Comparison of ENCODE assay signal across 10 cellular contexts in genomic region chr22:37309221-37310074, GRCh38. TPM values are rescaled to one million over a fixed set of nuclear protein-coding genes. Genes with fewer than 3 reads are reported as not detected.
DNase-seq lines count a peak whose midpoint lies in the region; ATAC-seq and TF ChIP-seq lines count a peak whose summit lies in the region.
"Had no signal": no experiment of that assay in that cellular context is flagged by ENCODE, and none has a peak within 500 bp of the region (broad histone marks: within the 10 kb centered on the region; RNA-seq: fewer than 3 reads in every experiment).

No MANE protein-coding gene starts in this region.

- no peaks in the 10 kb centered on the region for H3K27me3 ChIP-seq in IMR-90 (ENCODE audit: control insufficient read depth, insufficient read depth, low read length)
- H3K27me3 ChIP-seq in mesenchymal stem cell (ENCODE audit: control insufficient read depth in 1 of 2, insufficient read depth in 1 of 2, low read length in 2 of 2): peaks cover 0 to 3% of the 10 kb centered on the region in 2 experiments
- no peaks in the 10 kb centered on the region for H3K27me3 ChIP-seq in aorta (ENCODE audit: control insufficient read depth in 1 of 2, insufficient read depth in 2 of 2, low read length in 1 of 2)

- H3K9me1 ChIP-seq in IMR-90 (ENCODE audit: insufficient read depth, low read length): peaks cover 30% of the 10 kb centered on the region

- dilution Hi-C loops in IMR-90 (cut with HindIII; ENCODE audit: low sequenced_read_pairs, unreplicated experiment): no loop called here

- H2BK120ac ChIP-seq in IMR-90 (ENCODE audit: low read depth, low read length) (peak overlapping the region; percentile 98), mesenchymal stem cell (ENCODE audit: low read depth, low read length) (peak overlapping the region; percentile 86)

- peak; percentile 57 for DNase-seq in Daoy (ENCODE audit: low read depth)
- DNase-seq in IMR-90: no peak
- DNase-seq in activated CD4-positive, alpha-beta memory T cell treated with anti-CD3 and anti-CD28 coated beads, Interleukin-2, amount 10 ng/mL, durations not matched to agents 7 days and 5 days: peak; percentile 80
- peak; percentile 35 for DNase-seq in mesenchymal stem cell
- DNase-seq in SK-N-DZ (ENCODE audit: low spot score): no peak
- no peak for DNase-seq in medulla oblongata (ENCODE audit: extremely low spot score)
- no peak for DNase-seq in aorta

- peak overlapping the region; percentile 98 for H3K4ac ChIP-seq in IMR-90 (ENCODE audit: low read depth, low read length)
- H3K4ac ChIP-seq in mesenchymal stem cell (ENCODE audit: low read depth in 1 of 2, low read length in 2 of 2): peak overlapping the region; percentile 96 to 97

- peak overlapping the region; percentile 76 for H4K5ac ChIP-seq in IMR-90 (ENCODE audit: low read depth, low read length)

- peak overlapping the region; percentile 87 for H4K91ac ChIP-seq in IMR-90 (ENCODE audit: insufficient read depth, low read depth, low read length)
- peak overlapping the region; percentile 98 for H4K91ac ChIP-seq in mesenchymal stem cell (ENCODE audit: low read length)

- no peaks in the 10 kb centered on the region for H3K9me3 Mint-ChIP-seq in activated CD4-positive, alpha-beta memory T cell treated with anti-CD3 and anti-CD28 coated beads, Interleukin-2, amount 10 ng/mL, durations not matched to agents 7 days and 5 days

- intact Hi-C loops in IMR-90 (cut with micrococcal nuclease) (no loop called here), aorta (cut with DNase I) (no loop called here)

- POLR2A ChIA-PET in IMR-90 (lab: Charles Lee; ENCODE audit: unreplicated experiment): interaction anchor here (0.6 kb wide), 1 partner anchor 40 kb away, joined by 3 read pairs; no protein-coding TSS in a partner anchor
- POLR2A ChIA-PET in activated CD4-positive, alpha-beta memory T cell treated with anti-CD3 and anti-CD28 coated beads, Interleukin-2, amount 10 ng/mL, durations not matched to agents 7 days and 5 days (lab: Charles Lee): interaction anchor here (0.7 to 2.5 kb wide), 25 partner anchors 8 to 448 kb away, joined by 3 to 41 read pairs (median 4); partner anchors contain the start of genes MFNG, NCF4 and RAC2

- in situ Hi-C loops in IMR-90 (cut with MboI; ENCODE audit: low sequenced_read_pairs): no loop called here

- peak overlapping the region; percentile 69 for H3K23ac ChIP-seq in IMR-90 (ENCODE audit: low read depth, low read length)
- H3K23ac ChIP-seq in mesenchymal stem cell (ENCODE audit: low read length in 2 of 2): no peak overlapping the region

- H3K36me3 ChIP-seq in IMR-90 (ENCODE audit: control insufficient read depth, insufficient read depth, low read length) (no peaks in the 10 kb centered on the region), mesenchymal stem cell (ENCODE audit: control insufficient read depth in 1 of 2, insufficient read depth in 2 of 2, low read depth in 1 of 2, low read length in 2 of 2) (no peaks in the 10 kb centered on the region), aorta (ENCODE audit: control insufficient read depth in 1 of 2, insufficient read depth in 2 of 2, low read length in 1 of 2) (no peaks in the 10 kb centered on the region)
- H3K36me3 ChIP-seq: thoracic aorta had no signal

- H2AFZ ChIP-seq in IMR-90 (replicated peaks; ENCODE audit: low read length, poor library complexity) (peak overlapping the region; percentile 59), mesenchymal stem cell (ENCODE audit: low read depth, low read length) (no peak overlapping the region)

- BruUV-seq in IMR-90 (replicated peaks; lab: Mats Ljungman, UMichigan): no TSS peak

- H2BK15ac ChIP-seq in IMR-90 (ENCODE audit: low read depth, low read length) (peak overlapping the region; percentile 56; the same call in 2 of the 3 replicates), mesenchymal stem cell (ENCODE audit: low read depth, poor library complexity, severe bottlenecking) (peak overlapping the region; percentile 82)

- peaks cover 88% of the 10 kb centered on the region for H3K4me1 Mint-ChIP-seq in activated CD4-positive, alpha-beta memory T cell treated with anti-CD3 and anti-CD28 coated beads, Interleukin-2, amount 10 ng/mL, durations not matched to agents 7 days and 5 days

- H3K18ac ChIP-seq in IMR-90 (ENCODE audit: low read depth, low read length): peak overlapping the region; percentile 76
- peak overlapping the region; percentile 63 to 100 for H3K18ac ChIP-seq in mesenchymal stem cell (ENCODE audit: low read depth in 1 of 2, low read length in 2 of 2)

- H2BK12ac ChIP-seq in mesenchymal stem cell (ENCODE audit: low read length in 2 of 2): peak overlapping the region; percentile 42 to 100

- no peak overlapping the region for H3K9ac ChIP-seq in IMR-90 (ENCODE audit: low read depth, low read length)
- H3K9ac ChIP-seq in mesenchymal stem cell (ENCODE audit: low read length): no peak overlapping the region

- no peak overlapping the region for H3K56ac ChIP-seq in IMR-90 (ENCODE audit: extremely low read depth, insufficient read depth, low read length)

- H3K4me2 ChIP-seq in IMR-90 (ENCODE audit: low read depth, low read length) (no peak overlapping the region), mesenchymal stem cell (ENCODE audit: low read length, poor library complexity, severe bottlenecking) (no peak overlapping the region)

- H2AK5ac ChIP-seq in IMR-90 (ENCODE audit: low read depth, low read length) (peak overlapping the region; percentile 99), mesenchymal stem cell (ENCODE audit: low read length, severe bottlenecking) (peak overlapping the region; percentile 11)

- H3K36me3 Mint-ChIP-seq in activated CD4-positive, alpha-beta memory T cell treated with anti-CD3 and anti-CD28 coated beads, Interleukin-2, amount 10 ng/mL, durations not matched to agents 7 days and 5 days (ENCODE audit: low read depth): peaks cover 85% of the 10 kb centered on the region

- CTCF ChIA-PET in IMR-90 (lab: Yijun Ruan, JAX): interaction anchor here (0.5 to 0.8 kb wide), 2 partner anchors 87 to 1338 kb away, joined by 3 to 5 read pairs; no protein-coding TSS in a partner anchor
- CTCF ChIA-PET in activated CD4-positive, alpha-beta memory T cell treated with anti-CD3 and anti-CD28 coated beads, Interleukin-2, amount 10 ng/mL, durations not matched to agents 7 days and 5 days (lab: Charles Lee): interaction anchor here (0.6 to 2.6 kb wide), 12 partner anchors 28 to 453 kb away, joined by 3 to 9 read pairs (median 4); no protein-coding TSS in a partner anchor

- H3K4me3 ChIP-seq in IMR-90 (ENCODE audit: insufficient read depth, low read depth, low read length) (no peak overlapping the region), mesenchymal stem cell (ENCODE audit: insufficient read depth in 1 of 2, low read depth in 1 of 2, low read length in 2 of 2) (no peak overlapping the region), aorta (ENCODE audit: low read length in 2 of 2) (no peak overlapping the region)
- H3K4me3 ChIP-seq: thoracic aorta had no signal

- H3K27ac ChIP-seq in IMR-90 (ENCODE audit: insufficient read depth, low read length) (peak overlapping the region; percentile 9), mesenchymal stem cell (ENCODE audit: low read length, poor library complexity, severe bottlenecking) (peak overlapping the region; percentile 37), aorta (ENCODE audit: low read depth in 1 of 2, low read length in 2 of 2) (no peak overlapping the region)
- H3K27ac ChIP-seq: thoracic aorta had no signal

- H3K9me3 ChIP-seq in IMR-90 (ENCODE audit: control insufficient read depth, insufficient read depth, low read length) (no peaks in the 10 kb centered on the region), mesenchymal stem cell (ENCODE audit: control insufficient read depth, low read length) (no peaks in the 10 kb centered on the region), aorta (ENCODE audit: control insufficient read depth, low read length) (no peaks in the 10 kb centered on the region)
- H3K9me3 ChIP-seq: thoracic aorta had no signal

- H2BK5ac ChIP-seq in IMR-90 (ENCODE audit: low read depth, low read length, poor library complexity, severe bottlenecking): peak overlapping the region; percentile 55
- H2BK5ac ChIP-seq in mesenchymal stem cell (ENCODE audit: low read depth, low read length, poor library complexity, severe bottlenecking): no peak overlapping the region

- peak overlapping the region; percentile 45 for H3K4me3 Mint-ChIP-seq in activated CD4-positive, alpha-beta memory T cell treated with anti-CD3 and anti-CD28 coated beads, Interleukin-2, amount 10 ng/mL, durations not matched to agents 7 days and 5 days

- peak overlapping the region; percentile 8 to 90 for H4K8ac ChIP-seq in IMR-90 (ENCODE audit: low read depth in 2 of 2, low read length in 2 of 2)
- H4K8ac ChIP-seq in mesenchymal stem cell (ENCODE audit: low read length): peak overlapping the region; percentile 94

- WGBS in IMR-90 (ENCODE audit: extremely low coverage in 2 of 2, insufficient read length in 1 of 2), 2 experiments: 66% methylated on average over 5 of the region's 25 CpGs; no CpG with 5 or more reads in 1 of the 2 experiments
- 65% methylated on average over 25 of the region's 25 CpGs for WGBS in mesenchymal stem cell
- WGBS in aorta, 2 donors: 90% methylated on average over 25 of the region's 25 CpGs

- peak overlapping the region; percentile 92 for H2BK20ac ChIP-seq in IMR-90 (ENCODE audit: low read depth, low read length)

- no peak for TF ChIP-seq RAD21 in IMR-90 (IDR thresholded peaks at IDR 0.05; ENCODE audit: low read length)

- H3K14ac ChIP-seq in IMR-90 (replicated peaks; ENCODE audit: low read depth, low read length) (peak overlapping the region; percentile 86), mesenchymal stem cell (ENCODE audit: low read length in 2 of 2) (peak overlapping the region in 1 of 2 experiments; percentile 99)

- peaks cover 0 to 15% of the 10 kb centered on the region in 2 experiments; a peak in 2 of 4 replicates for H3K79me1 ChIP-seq in IMR-90 (ENCODE audit: low read depth in 1 of 2, low read length in 2 of 2)
- H3K79me1 ChIP-seq in mesenchymal stem cell (replicated peaks; ENCODE audit: low read length, poor library complexity, severe bottlenecking): no peaks in the 10 kb centered on the region

- no peak for TF ChIP-seq CTCF in IMR-90 (conservative IDR thresholded peaks at IDR 0.05; ENCODE audit: low read depth, low read length)

- H3K27ac Mint-ChIP-seq in activated CD4-positive, alpha-beta memory T cell treated with anti-CD3 and anti-CD28 coated beads, Interleukin-2, amount 10 ng/mL, durations not matched to agents 7 days and 5 days: peak overlapping the region; percentile 100

- H4K20me1 ChIP-seq in IMR-90 (ENCODE audit: insufficient read depth, low read length): peaks cover 3% of the 10 kb centered on the region; the same call in 1 of the 2 replicates

- TF ChIP-seq POLR2A in IMR-90 (IDR thresholded peaks at IDR 0.05; ENCODE audit: low read depth, low read length): no peak

- ATAC-seq in IMR-90 (ENCODE audit: low read depth) (no peak), esophagus mucosa (no peak), aorta (ENCODE audit: low FRiP score) (no peak)

- no peaks in the 10 kb centered on the region for H3K27me3 Mint-ChIP-seq in activated CD4-positive, alpha-beta memory T cell treated with anti-CD3 and anti-CD28 coated beads, Interleukin-2, amount 10 ng/mL, durations not matched to agents 7 days and 5 days

- H3K4me1 ChIP-seq in IMR-90 (ENCODE audit: control insufficient read depth, insufficient read depth, low read length) (peaks cover 50% of the 10 kb centered on the region), mesenchymal stem cell (ENCODE audit: control insufficient read depth, insufficient read depth, low read depth, low read length) (peaks cover 62% of the 10 kb centered on the region), aorta (ENCODE audit: control insufficient read depth in 1 of 2, insufficient read depth in 2 of 2, low read length in 2 of 2) (no peaks in the 10 kb centered on the region)

- peak overlapping the region; percentile 96 for H2AK9ac ChIP-seq in IMR-90 (replicated peaks; ENCODE audit: low read depth, low read length, poor library complexity)

RNA-seq across cellular contexts. Expression of gene CYTH4, which starts 27.1 kb away (rescaled TPM):
- total RNA-seq in Daoy (2014; rRNA removed; shearing (Covaris generic)): 1.7 and 8.2 TPM in 2 replicates
- 0.28 and 0.36 TPM in 2 replicates for total RNA-seq in IMR-90 (2012; rRNA removed)
- 0.55 and 0.85 TPM in 2 replicates for polyA plus RNA-seq in IMR-90 (2012; rRNA removed)
- polyA plus RNA-seq in IMR-90 (2012; cell fraction: cytosol; rRNA removed): 0.38 TPM in 2 replicates
- 0.68 and 0.84 TPM in 2 replicates for polyA plus RNA-seq in IMR-90 (2012; cell fraction: nucleus; rRNA removed; ENCODE audit: low replicate concordance)
- total RNA-seq in activated CD4-positive, alpha-beta memory T cell treated with anti-CD3 and anti-CD28 coated beads, Interleukin-2, amount 10 ng/mL, durations not matched to agents 7 days and 5 days: 100 to 1,000 TPM; 114 to 126 TPM
- 0.65 TPM for polyA plus RNA-seq in mesenchymal stem cell (2013, experiment 1 of 2)
- 0.41 TPM for polyA plus RNA-seq in mesenchymal stem cell (2013, experiment 2 of 2)
- not detected in 2 replicates for polyA plus RNA-seq in SK-N-DZ (2014; cell fraction: cytosol; rRNA removed)
- not detected in 2 replicates for polyA plus RNA-seq in SK-N-DZ (2014; cell fraction: nucleus; rRNA removed)
- total RNA-seq in esophagus mucosa: 1.6 TPM
- 10 to 100 TPM; 28.2 to 68.7 TPM for total RNA-seq in aorta
- polyA plus RNA-seq in aorta: 10 to 100 TPM in 1 of 2 donors, 1 to 10 TPM in 1; 4.5 to 15.9 TPM
- total RNA-seq: myocyte had no signal

Comparison
In these comparisons a context has a peak if more than half of its experiments do, and no peak if none do; other contexts are left out.
1. DNase-seq: peak in Daoy (single experiment), activated CD4-positive, alpha-beta memory T cell treated with anti-CD3 and anti-CD28 coated beads, Interleukin-2, amount 10 ng/mL, durations not matched to agents 7 days and 5 days (single experiment) and mesenchymal stem cell (single experiment); none in IMR-90 (single experiment), SK-N-DZ (single experiment), medulla oblongata (single experiment) and aorta (0 of 2).
2. H3K27ac ChIP-seq: peak in IMR-90 (single experiment) and mesenchymal stem cell (single experiment); none in aorta (0 of 2).